In the genomic region with DNA sequence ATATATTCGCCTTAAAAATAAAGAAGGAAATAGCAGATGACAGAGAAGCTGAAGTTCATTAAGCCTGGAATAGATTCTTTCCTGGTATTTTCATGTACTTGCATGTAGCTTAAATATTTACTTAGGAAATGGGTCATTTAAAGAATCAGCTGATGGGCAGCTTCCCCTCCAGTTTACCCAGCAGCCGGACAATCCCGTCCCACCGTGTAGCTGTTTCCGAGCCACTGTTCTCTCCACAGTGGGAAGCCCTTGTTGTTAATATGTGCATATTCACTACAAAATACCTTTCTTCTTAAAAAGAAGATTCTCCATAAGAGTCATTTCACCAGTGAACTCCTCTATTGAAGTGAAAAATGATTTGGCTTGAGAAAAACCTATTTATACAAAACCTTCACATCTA, we compare ENCODE assay signal across 1 cellular context.
TF ChIP-seq lines count a peak whose summit lies in the region.

No MANE protein-coding gene starts in this region.

TF ChIP-seq in GM23338, 12 proteins besides CTCF, POLR2A, EP300 and RAD21 (continued from another document):
- TF ChIP-seq, protein P1, sequence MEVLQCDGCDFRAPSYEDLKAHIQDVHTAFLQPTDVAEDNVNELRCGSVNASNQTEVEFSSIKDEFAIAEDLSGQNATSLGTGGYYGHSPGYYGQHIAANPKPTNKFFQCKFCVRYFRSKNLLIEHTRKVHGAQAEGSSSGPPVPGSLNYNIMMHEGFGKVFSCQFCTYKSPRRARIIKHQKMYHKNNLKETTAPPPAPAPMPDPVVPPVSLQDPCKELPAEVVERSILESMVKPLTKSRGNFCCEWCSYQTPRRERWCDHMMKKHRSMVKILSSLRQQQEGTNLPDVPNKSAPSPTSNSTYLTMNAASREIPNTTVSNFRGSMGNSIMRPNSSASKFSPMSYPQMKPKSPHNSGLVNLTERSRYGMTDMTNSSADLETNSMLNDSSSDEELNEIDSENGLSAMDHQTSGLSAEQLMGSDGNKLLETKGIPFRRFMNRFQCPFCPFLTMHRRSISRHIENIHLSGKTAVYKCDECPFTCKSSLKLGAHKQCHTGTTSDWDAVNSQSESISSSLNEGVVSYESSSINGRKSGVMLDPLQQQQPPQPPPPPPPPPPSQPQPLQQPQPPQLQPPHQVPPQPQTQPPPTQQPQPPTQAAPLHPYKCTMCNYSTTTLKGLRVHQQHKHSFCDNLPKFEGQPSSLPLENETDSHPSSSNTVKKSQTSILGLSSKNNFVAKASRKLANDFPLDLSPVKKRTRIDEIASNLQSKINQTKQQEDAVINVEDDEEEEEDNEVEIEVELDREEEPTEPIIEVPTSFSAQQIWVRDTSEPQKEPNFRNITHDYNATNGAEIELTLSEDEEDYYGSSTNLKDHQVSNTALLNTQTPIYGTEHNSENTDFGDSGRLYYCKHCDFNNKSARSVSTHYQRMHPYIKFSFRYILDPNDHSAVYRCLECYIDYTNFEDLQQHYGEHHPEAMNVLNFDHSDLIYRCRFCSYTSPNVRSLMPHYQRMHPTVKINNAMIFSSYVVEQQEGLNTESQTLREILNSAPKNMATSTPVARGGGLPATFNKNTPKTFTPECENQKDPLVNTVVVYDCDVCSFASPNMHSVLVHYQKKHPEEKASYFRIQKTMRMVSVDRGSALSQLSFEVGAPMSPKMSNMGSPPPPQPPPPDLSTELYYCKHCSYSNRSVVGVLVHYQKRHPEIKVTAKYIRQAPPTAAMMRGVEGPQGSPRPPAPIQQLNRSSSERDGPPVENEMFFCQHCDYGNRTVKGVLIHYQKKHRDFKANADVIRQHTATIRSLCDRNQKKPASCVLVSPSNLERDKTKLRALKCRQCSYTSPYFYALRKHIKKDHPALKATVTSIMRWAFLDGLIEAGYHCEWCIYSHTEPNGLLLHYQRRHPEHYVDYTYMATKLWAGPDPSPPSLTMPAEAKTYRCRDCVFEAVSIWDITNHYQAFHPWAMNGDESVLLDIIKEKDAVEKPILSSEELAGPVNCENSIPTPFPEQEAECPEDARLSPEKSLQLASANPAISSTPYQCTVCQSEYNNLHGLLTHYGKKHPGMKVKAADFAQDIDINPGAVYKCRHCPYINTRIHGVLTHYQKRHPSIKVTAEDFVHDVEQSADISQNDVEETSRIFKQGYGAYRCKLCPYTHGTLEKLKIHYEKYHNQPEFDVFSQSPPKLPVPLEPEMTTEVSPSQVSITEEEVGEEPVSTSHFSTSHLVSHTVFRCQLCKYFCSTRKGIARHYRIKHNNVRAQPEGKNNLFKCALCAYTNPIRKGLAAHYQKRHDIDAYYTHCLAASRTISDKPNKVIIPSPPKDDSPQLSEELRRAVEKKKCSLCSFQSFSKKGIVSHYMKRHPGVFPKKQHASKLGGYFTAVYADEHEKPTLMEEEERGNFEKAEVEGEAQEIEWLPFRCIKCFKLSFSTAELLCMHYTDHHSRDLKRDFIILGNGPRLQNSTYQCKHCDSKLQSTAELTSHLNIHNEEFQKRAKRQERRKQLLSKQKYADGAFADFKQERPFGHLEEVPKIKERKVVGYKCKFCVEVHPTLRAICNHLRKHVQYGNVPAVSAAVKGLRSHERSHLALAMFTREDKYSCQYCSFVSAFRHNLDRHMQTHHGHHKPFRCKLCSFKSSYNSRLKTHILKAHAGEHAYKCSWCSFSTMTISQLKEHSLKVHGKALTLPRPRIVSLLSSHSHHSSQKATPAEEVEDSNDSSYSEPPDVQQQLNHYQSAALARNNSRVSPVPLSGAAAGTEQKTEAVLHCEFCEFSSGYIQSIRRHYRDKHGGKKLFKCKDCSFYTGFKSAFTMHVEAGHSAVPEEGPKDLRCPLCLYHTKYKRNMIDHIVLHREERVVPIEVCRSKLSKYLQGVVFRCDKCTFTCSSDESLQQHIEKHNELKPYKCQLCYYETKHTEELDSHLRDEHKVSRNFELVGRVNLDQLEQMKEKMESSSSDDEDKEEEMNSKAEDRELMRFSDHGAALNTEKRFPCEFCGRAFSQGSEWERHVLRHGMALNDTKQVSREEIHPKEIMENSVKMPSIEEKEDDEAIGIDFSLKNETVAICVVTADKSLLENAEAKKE (CRISPR knock-in tag; IDR thresholded peaks at IDR 0.05), result no peak
- TF ChIP-seq ZNF331 (CRISPR knock-in tag; IDR thresholded peaks at IDR 0.05; ENCODE audit: low read depth), result no peak
